1 cellular context compared by ENCODE assay signal in genomic region chr19:34733826-34734600, GRCh38.
A peak's percentile ranks its signal among the peaks of the same experiment; 100 is the strongest.
TF ChIP-seq lines count a peak whose summit lies in the region.

TSS of gene ZNF181 (plus strand) at chr19:34734243. CDS start at chr19:34735038, 795 bp downstream.

TF ChIP-seq in HepG2, 621 proteins besides CTCF, POLR2A, EP300 and RAD21 (continued from another document and continues in another):
- TF ChIP-seq SOX5 (CRISPR knock-in tag; IDR thresholded peaks at IDR 0.05; ENCODE audit: borderline replicate concordance) = no peak
- no peak for TF ChIP-seq ZNF720 (CRISPR knock-in tag; IDR thresholded peaks at IDR 0.05)
- TF ChIP-seq ZSCAN21 (CRISPR knock-in tag; IDR thresholded peaks at IDR 0.05; ENCODE audit: borderline replicate concordance) = peak; percentile 83; the same call in 1 of the 2 replicates
- no peak for TF ChIP-seq ZNF124 (CRISPR knock-in tag; IDR thresholded peaks at IDR 0.05)
- TF ChIP-seq NRL (CRISPR knock-in tag; IDR thresholded peaks at IDR 0.05; ENCODE audit: borderline replicate concordance) = peak; percentile 21; the same call in 1 of the 2 replicates
- TF ChIP-seq ZNF841 (CRISPR knock-in tag; IDR thresholded peaks at IDR 0.05; ENCODE audit: borderline replicate concordance) = no peak
- 0 out of 2 replicates have a peak, but pooled peaks have one; percentile 5 for TF ChIP-seq ZSCAN9 (CRISPR knock-in tag; IDR thresholded peaks at IDR 0.05; ENCODE audit: borderline replicate concordance)
- TF ChIP-seq HNRNPH1 (optimal IDR thresholded peaks at IDR 0.05; ENCODE audit: low read depth, low read length) = no peak
- TF ChIP-seq HNF1B (CRISPR knock-in tag; IDR thresholded peaks at IDR 0.05) = peak; percentile 52; the same call in 1 of the 2 replicates
- no peak for TF ChIP-seq XBP1 (CRISPR knock-in tag; IDR thresholded peaks at IDR 0.05)
- no peak for TF ChIP-seq SCMH1 (CRISPR knock-in tag; IDR thresholded peaks at IDR 0.05; ENCODE audit: borderline replicate concordance)
- TF ChIP-seq MED1 (CRISPR knock-in tag; IDR thresholded peaks at IDR 0.05) = no peak; the same call in 1 of the 2 replicates
- peak; percentile 82 for TF ChIP-seq IKZF4 (CRISPR knock-in tag; IDR thresholded peaks at IDR 0.05; ENCODE audit: borderline replicate concordance, low read depth, not compliant biosample characterization)
- no peak for TF ChIP-seq FOXO4 (CRISPR knock-in tag; conservative IDR thresholded peaks at IDR 0.05)
- peak; percentile 26; the same call in 1 of the 2 replicates for TF ChIP-seq NCOR1 (IDR thresholded peaks at IDR 0.05; ENCODE audit: borderline replicate concordance, low read length)
- TF ChIP-seq REL (CRISPR knock-in tag; conservative IDR thresholded peaks at IDR 0.05) = no peak
- no peak for TF ChIP-seq RFX3 (CRISPR knock-in tag; IDR thresholded peaks at IDR 0.05)
- TF ChIP-seq ZNF264 (CRISPR knock-in tag; IDR thresholded peaks at IDR 0.05) = no peak
- TF ChIP-seq SNAPC2 (CRISPR knock-in tag; IDR thresholded peaks at IDR 0.05) = peak; percentile 38; the same call in 1 of the 2 replicates
- TF ChIP-seq HNF1A (IDR thresholded peaks at IDR 0.05; ENCODE audit: low read depth) = no peak
- TF ChIP-seq HNF1A (CRISPR knock-in tag; IDR thresholded peaks at IDR 0.05; ENCODE audit: borderline replicate concordance) = peak; percentile 56; the same call in 1 of the 2 replicates
- no peak for TF ChIP-seq TCF7 (IDR thresholded peaks at IDR 0.05; ENCODE audit: low read depth)
- no peak for TF ChIP-seq SMAD9 (CRISPR knock-in tag; IDR thresholded peaks at IDR 0.05)
- no peak for TF ChIP-seq TP53 (CRISPR knock-in tag; conservative IDR thresholded peaks at IDR 0.05)
- TF ChIP-seq KLF12 (CRISPR knock-in tag; IDR thresholded peaks at IDR 0.05; ENCODE audit: borderline replicate concordance) = 0 out of 2 replicates have a peak, but pooled peaks have one; percentile 9
- no peak for TF ChIP-seq ZNF260 (CRISPR knock-in tag; IDR thresholded peaks at IDR 0.05; ENCODE audit: borderline replicate concordance, low read depth)
- TF ChIP-seq ZNF577 (CRISPR knock-in tag; IDR thresholded peaks at IDR 0.05; ENCODE audit: borderline replicate concordance, low read depth) = no peak
- TF ChIP-seq ZNF12 (CRISPR knock-in tag; IDR thresholded peaks at IDR 0.05) = no peak; the same call in 1 of the 2 replicates
- TF ChIP-seq TOE1 (CRISPR knock-in tag; IDR thresholded peaks at IDR 0.05) = no peak
- TF ChIP-seq PHB2 (IDR thresholded peaks at IDR 0.05; ENCODE audit: partially characterized antibody) = no peak
- no peak for TF ChIP-seq TCF12 (IDR thresholded peaks at IDR 0.05)
- TF ChIP-seq TCF12 (CRISPR knock-in tag; IDR thresholded peaks at IDR 0.05) = no peak
- no peak for TF ChIP-seq CENPX (CRISPR knock-in tag; IDR thresholded peaks at IDR 0.05)
- TF ChIP-seq FOXO1 (CRISPR knock-in tag; IDR thresholded peaks at IDR 0.05) = peak; percentile 74; the same call in 1 of the 2 replicates
- TF ChIP-seq FOXC1 (CRISPR knock-in tag; IDR thresholded peaks at IDR 0.05; ENCODE audit: borderline replicate concordance) = peak; percentile 46; the same call in 1 of the 2 replicates
- no peak for TF ChIP-seq SYNCRIP (IDR thresholded peaks at IDR 0.05; ENCODE audit: insufficient read depth, low read depth, low read length)
- TF ChIP-seq FOSL1 (CRISPR knock-in tag; IDR thresholded peaks at IDR 0.05; ENCODE audit: borderline replicate concordance) = no peak; the same call in 1 of the 2 replicates
- TF ChIP-seq, protein P1, sequence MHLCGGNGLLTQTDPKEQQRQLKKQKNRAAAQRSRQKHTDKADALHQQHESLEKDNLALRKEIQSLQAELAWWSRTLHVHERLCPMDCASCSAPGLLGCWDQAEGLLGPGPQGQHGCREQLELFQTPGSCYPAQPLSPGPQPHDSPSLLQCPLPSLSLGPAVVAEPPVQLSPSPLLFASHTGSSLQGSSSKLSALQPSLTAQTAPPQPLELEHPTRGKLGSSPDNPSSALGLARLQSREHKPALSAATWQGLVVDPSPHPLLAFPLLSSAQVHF (CRISPR knock-in tag; IDR thresholded peaks at IDR 0.05) = no peak
- TF ChIP-seq MED13 (CRISPR knock-in tag; IDR thresholded peaks at IDR 0.05) = peak; percentile 26; the same call in 1 of the 2 replicates
- TF ChIP-seq NONO (IDR thresholded peaks at IDR 0.05) = no peak
- peak; percentile 82; the same call in 1 of the 2 replicates for TF ChIP-seq NONO (CRISPR knock-in tag; conservative IDR thresholded peaks at IDR 0.05)
- TF ChIP-seq NFRKB (IDR thresholded peaks at IDR 0.05) = no peak
- no peak; the same call in 1 of the 2 replicates for TF ChIP-seq ZNF839 (CRISPR knock-in tag; IDR thresholded peaks at IDR 0.05; ENCODE audit: borderline replicate concordance)
- TF ChIP-seq, protein P2, sequence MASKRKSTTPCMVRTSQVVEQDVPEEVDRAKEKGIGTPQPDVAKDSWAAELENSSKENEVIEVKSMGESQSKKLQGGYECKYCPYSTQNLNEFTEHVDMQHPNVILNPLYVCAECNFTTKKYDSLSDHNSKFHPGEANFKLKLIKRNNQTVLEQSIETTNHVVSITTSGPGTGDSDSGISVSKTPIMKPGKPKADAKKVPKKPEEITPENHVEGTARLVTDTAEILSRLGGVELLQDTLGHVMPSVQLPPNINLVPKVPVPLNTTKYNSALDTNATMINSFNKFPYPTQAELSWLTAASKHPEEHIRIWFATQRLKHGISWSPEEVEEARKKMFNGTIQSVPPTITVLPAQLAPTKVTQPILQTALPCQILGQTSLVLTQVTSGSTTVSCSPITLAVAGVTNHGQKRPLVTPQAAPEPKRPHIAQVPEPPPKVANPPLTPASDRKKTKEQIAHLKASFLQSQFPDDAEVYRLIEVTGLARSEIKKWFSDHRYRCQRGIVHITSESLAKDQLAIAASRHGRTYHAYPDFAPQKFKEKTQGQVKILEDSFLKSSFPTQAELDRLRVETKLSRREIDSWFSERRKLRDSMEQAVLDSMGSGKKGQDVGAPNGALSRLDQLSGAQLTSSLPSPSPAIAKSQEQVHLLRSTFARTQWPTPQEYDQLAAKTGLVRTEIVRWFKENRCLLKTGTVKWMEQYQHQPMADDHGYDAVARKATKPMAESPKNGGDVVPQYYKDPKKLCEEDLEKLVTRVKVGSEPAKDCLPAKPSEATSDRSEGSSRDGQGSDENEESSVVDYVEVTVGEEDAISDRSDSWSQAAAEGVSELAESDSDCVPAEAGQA (IDR thresholded peaks at IDR 0.05; ENCODE audit: low read depth) = peak; percentile 89
- TF ChIP-seq, protein P2 (CRISPR knock-in tag; IDR thresholded peaks at IDR 0.05; ENCODE audit: borderline replicate concordance) = no peak
- peak; percentile 87 for TF ChIP-seq ZNF709 (CRISPR knock-in tag; IDR thresholded peaks at IDR 0.05)
- TF ChIP-seq, protein P3, sequence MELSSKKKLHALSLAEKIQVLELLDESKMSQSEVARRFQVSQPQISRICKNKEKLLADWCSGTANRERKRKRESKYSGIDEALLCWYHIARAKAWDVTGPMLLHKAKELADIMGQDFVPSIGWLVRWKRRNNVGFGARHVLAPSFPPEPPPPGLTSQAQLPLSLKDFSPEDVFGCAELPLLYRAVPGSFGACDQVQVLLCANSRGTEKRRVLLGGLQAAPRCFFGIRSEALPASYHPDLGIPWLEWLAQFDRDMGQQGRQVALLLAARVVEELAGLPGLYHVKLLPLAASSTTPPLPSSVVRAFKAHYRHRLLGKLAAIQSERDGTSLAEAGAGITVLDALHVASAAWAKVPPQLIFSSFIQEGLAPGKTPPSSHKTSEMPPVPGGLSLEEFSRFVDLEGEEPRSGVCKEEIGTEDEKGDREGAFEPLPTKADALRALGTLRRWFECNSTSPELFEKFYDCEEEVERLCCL (CRISPR knock-in tag; IDR thresholded peaks at IDR 0.05; ENCODE audit: borderline replicate concordance) = no peak
- TF ChIP-seq ZNF136 (CRISPR knock-in tag; IDR thresholded peaks at IDR 0.05; ENCODE audit: low read depth) = no peak
- TF ChIP-seq SP2 (CRISPR knock-in tag; IDR thresholded peaks at IDR 0.05) = no peak
- TF ChIP-seq ZNF607 (CRISPR knock-in tag; IDR thresholded peaks at IDR 0.05; ENCODE audit: borderline replicate concordance) = peak; percentile 39; the same call in 1 of the 2 replicates
- TF ChIP-seq, protein P4, sequence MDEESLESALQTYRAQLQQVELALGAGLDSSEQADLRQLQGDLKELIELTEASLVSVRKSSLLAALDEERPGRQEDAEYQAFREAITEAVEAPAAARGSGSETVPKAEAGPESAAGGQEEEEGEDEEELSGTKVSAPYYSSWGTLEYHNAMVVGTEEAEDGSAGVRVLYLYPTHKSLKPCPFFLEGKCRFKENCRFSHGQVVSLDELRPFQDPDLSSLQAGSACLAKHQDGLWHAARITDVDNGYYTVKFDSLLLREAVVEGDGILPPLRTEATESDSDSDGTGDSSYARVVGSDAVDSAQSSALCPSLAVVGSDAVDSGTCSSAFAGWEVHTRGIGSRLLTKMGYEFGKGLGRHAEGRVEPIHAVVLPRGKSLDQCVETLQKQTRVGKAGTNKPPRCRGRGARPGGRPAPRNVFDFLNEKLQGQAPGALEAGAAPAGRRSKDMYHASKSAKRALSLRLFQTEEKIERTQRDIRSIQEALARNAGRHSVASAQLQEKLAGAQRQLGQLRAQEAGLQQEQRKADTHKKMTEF (CRISPR knock-in tag; IDR thresholded peaks at IDR 0.05) = peak; percentile 89
- TF ChIP-seq ATM (IDR thresholded peaks at IDR 0.05; ENCODE audit: borderline replicate concordance) = no peak
- TF ChIP-seq CBX1 (IDR thresholded peaks at IDR 0.05; ENCODE audit: low read depth) = no peak
- peak; percentile 82 for TF ChIP-seq ZNF563 (CRISPR knock-in tag; IDR thresholded peaks at IDR 0.05)
- TF ChIP-seq CC2D1A (CRISPR knock-in tag; IDR thresholded peaks at IDR 0.05) = no peak
- TF ChIP-seq DMAP1 (CRISPR knock-in tag; IDR thresholded peaks at IDR 0.05) = peak; percentile 85
- TF ChIP-seq THYN1 (CRISPR knock-in tag; IDR thresholded peaks at IDR 0.05; ENCODE audit: borderline replicate concordance, low read depth) = no peak
- peak; percentile 85 for TF ChIP-seq GATAD1 (CRISPR knock-in tag; IDR thresholded peaks at IDR 0.05)
- TF ChIP-seq ZNF430 (CRISPR knock-in tag; IDR thresholded peaks at IDR 0.05) = peak; percentile 80; the same call in 1 of the 2 replicates
- peak; percentile 54; the same call in 1 of the 2 replicates for TF ChIP-seq FOXK2 (IDR thresholded peaks at IDR 0.05)
